In genomic region chr11:46363455-46363920, GRCh38 we compare ENCODE assay signal across 8 cellular contexts. TPM values are rescaled to one million over a fixed set of nuclear protein-coding genes. Genes with fewer than 3 reads are reported as not detected.
DNase-seq lines count a peak whose midpoint lies in the region; ATAC-seq, FAIRE-seq and TF ChIP-seq lines count a peak whose summit lies in the region.

No MANE protein-coding gene starts in this region.

- CTCF ChIA-PET in HepG2 (lab: Yijun Ruan, JAX; ENCODE audit: low intra/inter-chr PET ratio, low total read pairs): no interaction called here

- H3K27ac ChIP-seq in caudate nucleus (ENCODE audit: low read depth, low read length) (peak overlapping the region; percentile 85), HepG2 (ENCODE audit: extremely low read length, insufficient read depth, low read length) (no peak overlapping the region), urinary bladder (ENCODE audit: low read depth) (peak overlapping the region; percentile 45)

- no peak for TF ChIP-seq CTCF in HepG2 (CRISPR knock-in tag; IDR thresholded peaks at IDR 0.05)

- H3K9me3 ChIP-seq in HepG2 (ENCODE audit: low read length): no peaks in the 10 kb centered on the region

- TF ChIP-seq RAD21 in HepG2 (CRISPR knock-in tag; IDR thresholded peaks at IDR 0.05): no peak

- no peaks in the 10 kb centered on the region for H4K20me1 ChIP-seq in HepG2 (ENCODE audit: insufficient read depth, low read length)

- intact Hi-C loops in HepG2 (cut with micrococcal nuclease; ENCODE audit: unreplicated experiment): no loop called here

- H2AFZ ChIP-seq in HepG2 (ENCODE audit: low read length): no peak overlapping the region

- peaks cover 14% of the 10 kb centered on the region for H3K4me1 ChIP-seq in HepG2 (ENCODE audit: insufficient read depth, low read length)
- no peaks in the 10 kb centered on the region for H3K4me1 ChIP-seq in urinary bladder (ENCODE audit: insufficient read depth)

- no peaks in the 10 kb centered on the region for H3K79me2 ChIP-seq in HepG2 (ENCODE audit: insufficient read depth, low read length)

- BruUV-seq in HepG2 (replicated peaks; lab: Mats Ljungman, UMichigan): no TSS peak

- ATAC-seq in HepG2: no peak
- ATAC-seq in HG03521 (IDR thresholded peaks at IDR 0.05; ENCODE audit: unreplicated experiment): no peak

- H3K9ac ChIP-seq in HepG2 (ENCODE audit: insufficient read depth, low read depth, low read length): no peak overlapping the region

- DNase-seq in NCI-H524 (lab: John Stamatoyannopoulos, UW) (peak; percentile 50 to 81), NCI-H524 treated with DMSO at 0.1 percent for 48 hours (lab: John Stamatoyannopoulos, UW) (no peak), caudate nucleus (lab: John Stamatoyannopoulos, UW) (peak in 53 of 61 donors; percentile 25 to 85 (median 63)), HepG2 (ENCODE audit: low spot score) (no peak), T-helper 1 cell (no peak), NCI-H2227 treated with DMSO at 0.1 percent for 48 hours (lab: John Stamatoyannopoulos, UW) (no peak)

- POLR2A ChIA-PET in HepG2 (lab: Yijun Ruan, JAX): interaction anchor here (0.5 kb wide), 1 partner anchor 122 kb away, joined by 3 read pairs; no protein-coding TSS in a partner anchor

- H3K4me2 ChIP-seq in HepG2 (ENCODE audit: low read depth, low read length): no peak overlapping the region

- in situ Hi-C loops in HepG2 (cut with HindIII; ENCODE audit: extremely low pct_ligation_motif_present, low pct_unique_long_range_greater_than_20kb): no loop called here

- TF ChIP-seq EP300 in HepG2 (IDR thresholded peaks at IDR 0.05; ENCODE audit: low read depth in 2 of 2, low read length in 2 of 2) (no peak), HepG2 (CRISPR knock-in tag; IDR thresholded peaks at IDR 0.05; ENCODE audit: borderline replicate concordance) (no peak)

- no peak for TF ChIP-seq POLR2A in HepG2 (IDR thresholded peaks at IDR 0.05; ENCODE audit: insufficient read depth in 1 of 2, low read depth in 2 of 2, low read length in 2 of 2)

- H3K27me3 ChIP-seq in HepG2 (ENCODE audit: control insufficient read depth in 1 of 2, insufficient read depth in 2 of 2, low read length in 2 of 2): no peaks in the 10 kb centered on the region

- H3K36me3 ChIP-seq in HepG2 (replicated peaks in 1 of 2; ENCODE audit: control insufficient read depth in 1 of 2, insufficient read depth in 2 of 2, low read length in 2 of 2) (peaks cover 0 to 8% of the 10 kb centered on the region in 2 experiments; a peak in 2 of 5 replicates), urinary bladder (ENCODE audit: insufficient read depth) (no peaks in the 10 kb centered on the region)

- WGBS in HepG2 (ENCODE audit: low lambda C conversion rate): no CpG with 5 or more reads among the region's 20 CpGs
- 72% methylated on average over 20 of the region's 20 CpGs for WGBS in urinary bladder

- no peak for FAIRE-seq in HepG2 (lab: Jason Lieb, UNC)

- H3K4me3 ChIP-seq in HepG2 (replicated peaks in 1 of 3; ENCODE audit: insufficient read depth in 1 of 3, low read depth in 2 of 3, low read length in 3 of 3) (no peak overlapping the region), urinary bladder (ENCODE audit: low read depth, low read length) (no peak overlapping the region)

RNA-seq across cellular contexts. Expression of gene DGKZ, which starts 16.2 kb away (rescaled TPM):
- total RNA-seq in HepG2 (2016; rRNA removed; fragmentation: Illumina TruSeq; extraction: Trizol) (14.6 and 20.7 TPM in 2 replicates), urinary bladder (18.5 TPM)
- total RNA-seq in HepG2 (2016; cell fraction: cytosol; rRNA removed; fragmentation: Illumina TruSeq; extraction: Trizol; ENCODE audit: low read depth): 11.9 and 13.2 TPM in 2 replicates
- 11.6 and 19.8 TPM in 2 replicates for total RNA-seq in HepG2 (2016; cell fraction: insoluble cytoplasmic fraction; rRNA removed; fragmentation: Illumina TruSeq; extraction: Trizol)
- 26.9 and 29.6 TPM in 2 replicates for total RNA-seq in HepG2 (2016; cell fraction: membrane; rRNA removed; fragmentation: Illumina TruSeq; extraction: Trizol)
- total RNA-seq in HepG2 (2016; cell fraction: nucleus; rRNA removed; fragmentation: Illumina TruSeq; extraction: Trizol): 18.5 and 22.1 TPM in 2 replicates
- polyA plus RNA-seq in HepG2 (2011; rRNA removed) (15.8 and 17.6 TPM in 2 replicates), urinary bladder (47.8 TPM)
- 8.8 and 15.2 TPM in 2 replicates for polyA plus RNA-seq in HepG2 (2011; cell fraction: cytosol; rRNA removed)
- polyA plus RNA-seq in HepG2 (2011; cell fraction: nucleus; rRNA removed): 108 and 162 TPM in 2 replicates
- polyA plus RNA-seq in HepG2 (2012): 11.6 and 19.4 TPM in 2 replicates
- polyA plus RNA-seq in HepG2 (2016; cell fraction: cytosol; fragmentation: Illumina TruSeq; extraction: Trizol; ENCODE audit: low read depth): 18.6 and 18.8 TPM in 2 replicates
- 21.9 and 30.3 TPM in 2 replicates for polyA plus RNA-seq in HepG2 (2016; cell fraction: insoluble cytoplasmic fraction; fragmentation: Illumina TruSeq; extraction: Trizol; ENCODE audit: low read depth)
- 44.5 and 49.9 TPM in 2 replicates for polyA plus RNA-seq in HepG2 (2016; cell fraction: membrane; fragmentation: Illumina TruSeq; extraction: Trizol; ENCODE audit: low read depth)
- polyA plus RNA-seq in HepG2 (2016; cell fraction: nucleus; fragmentation: Illumina TruSeq; extraction: Trizol; ENCODE audit: insufficient read depth, low read depth): 65.9 and 71.9 TPM in 2 replicates
- 43.2 and 71.9 TPM in 2 replicates for polyA minus RNA-seq in HepG2 (2011; rRNA and poly(A)+ RNA removed; ENCODE audit: low replicate concordance)
- 12.3 and 14.8 TPM in 2 replicates for polyA minus RNA-seq in HepG2 (2011; cell fraction: cytosol; rRNA and poly(A)+ RNA removed)
- polyA minus RNA-seq in HepG2 (2011; cell fraction: nucleus; rRNA and poly(A)+ RNA removed): 15.9 and 16.9 TPM in 2 replicates

RNA-seq across cellular contexts. Expression of gene MDK, which starts 18.0 kb away (rescaled TPM):
- total RNA-seq in HepG2 (2016; rRNA removed; fragmentation: Illumina TruSeq; extraction: Trizol) (149 and 312 TPM in 2 replicates), urinary bladder (68.8 TPM)
- total RNA-seq in HepG2 (2016; cell fraction: cytosol; rRNA removed; fragmentation: Illumina TruSeq; extraction: Trizol; ENCODE audit: low read depth): 310 and 356 TPM in 2 replicates
- total RNA-seq in HepG2 (2016; cell fraction: insoluble cytoplasmic fraction; rRNA removed; fragmentation: Illumina TruSeq; extraction: Trizol): 138 and 308 TPM in 2 replicates
- 284 and 347 TPM in 2 replicates for total RNA-seq in HepG2 (2016; cell fraction: membrane; rRNA removed; fragmentation: Illumina TruSeq; extraction: Trizol)
- total RNA-seq in HepG2 (2016; cell fraction: nucleus; rRNA removed; fragmentation: Illumina TruSeq; extraction: Trizol): 197 and 254 TPM in 2 replicates
- polyA plus RNA-seq in HepG2 (2011; rRNA removed) (355 and 407 TPM in 2 replicates), urinary bladder (58.3 TPM)
- 510 and 850 TPM in 2 replicates for polyA plus RNA-seq in HepG2 (2011; cell fraction: cytosol; rRNA removed)
- polyA plus RNA-seq in HepG2 (2011; cell fraction: nucleus; rRNA removed): 205 and 210 TPM in 2 replicates
- 127 and 170 TPM in 2 replicates for polyA plus RNA-seq in HepG2 (2012)
- 699 and 772 TPM in 2 replicates for polyA plus RNA-seq in HepG2 (2016; cell fraction: cytosol; fragmentation: Illumina TruSeq; extraction: Trizol; ENCODE audit: low read depth)
- 298 and 351 TPM in 2 replicates for polyA plus RNA-seq in HepG2 (2016; cell fraction: insoluble cytoplasmic fraction; fragmentation: Illumina TruSeq; extraction: Trizol; ENCODE audit: low read depth)
- polyA plus RNA-seq in HepG2 (2016; cell fraction: membrane; fragmentation: Illumina TruSeq; extraction: Trizol; ENCODE audit: low read depth): 584 and 631 TPM in 2 replicates
- polyA plus RNA-seq in HepG2 (2016; cell fraction: nucleus; fragmentation: Illumina TruSeq; extraction: Trizol; ENCODE audit: insufficient read depth, low read depth): 829 and 892 TPM in 2 replicates
- polyA minus RNA-seq in HepG2 (2011; rRNA and poly(A)+ RNA removed; ENCODE audit: low replicate concordance): 1.3 and 126 TPM in 2 replicates
- polyA minus RNA-seq in HepG2 (2011; cell fraction: cytosol; rRNA and poly(A)+ RNA removed): 66.8 and 86.0 TPM in 2 replicates
- 18.5 and 19.3 TPM in 2 replicates for polyA minus RNA-seq in HepG2 (2011; cell fraction: nucleus; rRNA and poly(A)+ RNA removed)

RNA-seq across cellular contexts. Expression of gene CHRM4, which starts 28.1 kb away (rescaled TPM):
- total RNA-seq in HepG2 (2016; rRNA removed; fragmentation: Illumina TruSeq; extraction: Trizol): 0.13 TPM in 1 of 2 replicates, not detected in the other
- not detected in 2 replicates for total RNA-seq in HepG2 (2016; cell fraction: cytosol; rRNA removed; fragmentation: Illumina TruSeq; extraction: Trizol; ENCODE audit: low read depth)
- 0.11 TPM in 1 of 2 replicates, not detected in the other for total RNA-seq in HepG2 (2016; cell fraction: insoluble cytoplasmic fraction; rRNA removed; fragmentation: Illumina TruSeq; extraction: Trizol)
- 0.15 TPM in 1 of 2 replicates, not detected in the other for total RNA-seq in HepG2 (2016; cell fraction: membrane; rRNA removed; fragmentation: Illumina TruSeq; extraction: Trizol)
- total RNA-seq in HepG2 (2016; cell fraction: nucleus; rRNA removed; fragmentation: Illumina TruSeq; extraction: Trizol): 0.25 TPM in 1 of 2 replicates, not detected in the other
- polyA plus RNA-seq in HepG2 (2011; rRNA removed): 0.21 and 0.22 TPM in 2 replicates
- 0.12 and 0.19 TPM in 2 replicates for polyA plus RNA-seq in HepG2 (2011; cell fraction: cytosol; rRNA removed)
- polyA plus RNA-seq in HepG2 (2011; cell fraction: nucleus; rRNA removed): 0.43 and 0.85 TPM in 2 replicates
- 0.27 TPM in 1 of 2 replicates, not detected in the other for polyA plus RNA-seq in HepG2 (2012)
- 0.08 TPM in 1 of 2 replicates, not detected in the other for polyA plus RNA-seq in HepG2 (2016; cell fraction: cytosol; fragmentation: Illumina TruSeq; extraction: Trizol; ENCODE audit: low read depth)
- polyA plus RNA-seq in HepG2 (2016; cell fraction: insoluble cytoplasmic fraction; fragmentation: Illumina TruSeq; extraction: Trizol; ENCODE audit: low read depth): 0.15 TPM in 1 of 2 replicates, not detected in the other
- polyA plus RNA-seq in HepG2 (2016; cell fraction: membrane; fragmentation: Illumina TruSeq; extraction: Trizol; ENCODE audit: low read depth): 0.21 TPM in 1 of 2 replicates, not detected in the other
- 0.41 TPM in 1 of 2 replicates, not detected in the other for polyA plus RNA-seq in HepG2 (2016; cell fraction: nucleus; fragmentation: Illumina TruSeq; extraction: Trizol; ENCODE audit: insufficient read depth, low read depth)
- polyA minus RNA-seq in HepG2 (2011; rRNA and poly(A)+ RNA removed; ENCODE audit: low replicate concordance): 0.58 and 0.90 TPM in 2 replicates
- polyA minus RNA-seq in HepG2 (2011; cell fraction: cytosol; rRNA and poly(A)+ RNA removed): not detected in 2 replicates
- 0.50 and 0.52 TPM in 2 replicates for polyA minus RNA-seq in HepG2 (2011; cell fraction: nucleus; rRNA and poly(A)+ RNA removed)
- total RNA-seq in urinary bladder: 0.21 TPM
- 0.56 TPM for polyA plus RNA-seq in urinary bladder

Comparison
In these comparisons a context has a peak if more than half of its experiments do, and no peak if none do; other contexts are left out.
1. DNase-seq: peak in NCI-H524 (2 of 2) and caudate nucleus (53 of 61); none in NCI-H524 treated with DMSO at 0.1 percent for 48 hours (single experiment), HepG2 (single experiment), T-helper 1 cell (0 of 5) and NCI-H2227 treated with DMSO at 0.1 percent for 48 hours (single experiment).